ENCODE assay signal across 17 cellular contexts in the genomic region with DNA sequence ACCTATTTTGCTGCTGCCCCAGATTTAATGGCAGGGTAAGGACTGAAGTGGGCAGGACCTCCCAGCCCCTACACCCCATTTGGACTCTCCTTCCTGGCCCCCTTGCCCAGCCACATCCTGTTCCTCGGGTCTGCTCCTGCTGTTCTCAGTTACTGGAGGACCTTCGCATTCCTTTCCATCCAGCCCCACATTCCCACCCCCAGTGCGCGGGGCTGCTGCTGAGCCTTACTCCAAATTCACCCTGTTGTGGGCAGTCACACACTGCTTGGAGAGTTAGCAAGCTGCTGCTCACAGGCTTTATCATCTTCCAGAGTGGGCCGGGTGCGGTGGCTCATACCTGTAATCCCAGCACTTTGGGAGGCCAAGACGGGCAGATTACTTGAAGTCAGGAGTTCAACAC.
"Had no signal": no experiment of that assay in that cellular context is flagged by ENCODE, and none has a peak within 500 bp of the region (broad histone marks: within the 10 kb centered on the region; RNA-seq: fewer than 3 reads in every experiment).

No MANE protein-coding gene starts in this region.

- DNase-seq: activated CD4-positive, alpha-beta T cell treated with anti-CD3 and anti-CD28 coated beads, Interleukin-2, amount 10 ng/mL, durations not matched to agents 7 days and 5 days; activated CD8-positive, alpha-beta memory T cell treated with anti-CD3 and anti-CD28 coated beads, Interleukin-2, amount 50 U/mL, for 48 hours; activated gamma-delta T cell treated with Interleukin-2 at 50 U/mL for 16 hours; activated naive CD8-positive, alpha-beta T cell treated with anti-CD3 and anti-CD28 coated beads for 36 hours; amygdala; esophagus squamous epithelium; foreskin fibroblast; hypothalamus; left colon; mammary epithelial cell; natural killer cell; sigmoid colon; stimulated activated CD4-positive, alpha-beta T cell treated with anti-CD3 and anti-CD28 coated beads, Interleukin-1b, Interleukin-23, amount 100 ng/mL, for 48 hours; stomach; testis had no signal

- H3K27me3 Mint-ChIP-seq: brain had no signal

- H3K9me3 Mint-ChIP-seq: activated CD4-positive, alpha-beta T cell treated with anti-CD3 and anti-CD28 coated beads, Interleukin-2, amount 10 ng/mL, durations not matched to agents 7 days and 5 days had no signal

- H3K4me1 Mint-ChIP-seq: activated CD4-positive, alpha-beta T cell treated with anti-CD3 and anti-CD28 coated beads, Interleukin-2, amount 10 ng/mL, durations not matched to agents 7 days and 5 days; activated naive CD8-positive, alpha-beta T cell treated with anti-CD3 and anti-CD28 coated beads for 36 hours; brain; central memory CD8-positive, alpha-beta T cell; natural killer cell had no signal

- H3K27ac Mint-ChIP-seq: activated CD4-positive, alpha-beta T cell treated with anti-CD3 and anti-CD28 coated beads, Interleukin-2, amount 10 ng/mL, durations not matched to agents 7 days and 5 days; activated naive CD8-positive, alpha-beta T cell treated with anti-CD3 and anti-CD28 coated beads for 36 hours; natural killer cell had no signal

- H3K36me3 Mint-ChIP-seq: brain, natural killer cell had no signal

- H3K4me3 Mint-ChIP-seq: activated CD4-positive, alpha-beta T cell treated with anti-CD3 and anti-CD28 coated beads, Interleukin-2, amount 10 ng/mL, durations not matched to agents 7 days and 5 days; activated naive CD8-positive, alpha-beta T cell treated with anti-CD3 and anti-CD28 coated beads for 36 hours; brain; central memory CD8-positive, alpha-beta T cell; natural killer cell had no signal

- ATAC-seq: left colon, natural killer cell had no signal
